16 cellular contexts compared by ENCODE assay signal in genomic region chr2:7450188-7451156, GRCh38.
A peak's percentile ranks its signal among the peaks of the same experiment; 100 is the strongest.
DNase-seq lines count a peak whose midpoint lies in the region; ATAC-seq and TF ChIP-seq lines count a peak whose summit lies in the region.
"Had no signal": no experiment of that assay in that cellular context is flagged by ENCODE, and none has a peak within 500 bp of the region (broad histone marks: within the 10 kb centered on the region; RNA-seq: fewer than 3 reads in every experiment).

No MANE protein-coding gene starts in this region.

- no peaks in the 10 kb centered on the region for H3K79me2 ChIP-seq in GM23338 (replicated peaks; ENCODE audit: insufficient read depth)
- H3K79me2 ChIP-seq: hepatocyte had no signal

- H3K4me3 Mint-ChIP-seq in GM23338: no peak overlapping the region
- peak overlapping the region; percentile 69 for H3K4me3 Mint-ChIP-seq in activated naive CD8-positive, alpha-beta T cell treated with anti-CD3 and anti-CD28 coated beads, Interleukin-2, amount 50 U/mL, for 24 hours
- no peak overlapping the region for H3K4me3 Mint-ChIP-seq in endodermal cell
- H3K4me3 Mint-ChIP-seq: neural progenitor cell; stimulated activated naive B cell treated with anti-CD40 and anti-IgM and Interleukin-4, amounts not matched to agents 10 μg/mL and 1 μg/mL and 100 μg/mL, for 72 hours had no signal

- peaks cover 13% of the 10 kb centered on the region for H3K4me1 ChIP-seq in GM23338 (ENCODE audit: insufficient read depth)
- no peaks in the 10 kb centered on the region for H3K4me1 ChIP-seq in endodermal cell (ENCODE audit: control insufficient read depth, insufficient read depth, low read length)
- H3K4me1 ChIP-seq: BE2C, neural progenitor cell, SJSA1 had no signal

- no peak overlapping the region for H3K9ac ChIP-seq in endodermal cell (ENCODE audit: extremely low read depth, low read length, poor library complexity, severe bottlenecking)
- H3K9ac ChIP-seq: neural progenitor cell had no signal

- H4K20me1 ChIP-seq in GM23338 (replicated peaks; ENCODE audit: insufficient read depth): no peaks in the 10 kb centered on the region

- TF ChIP-seq CTCF in GM23338 (conservative IDR thresholded peaks at IDR 0.05; ENCODE audit: low read depth in 2 of 2): no peak
- TF ChIP-seq CTCF in endodermal cell (conservative IDR thresholded peaks at IDR 0.05): no peak

- H3K36me3 Mint-ChIP-seq in GM23338 (ENCODE audit: low read depth) (no peaks in the 10 kb centered on the region), endodermal cell (ENCODE audit: low read depth) (no peaks in the 10 kb centered on the region)
- H3K36me3 Mint-ChIP-seq in activated naive CD8-positive, alpha-beta T cell treated with anti-CD3 and anti-CD28 coated beads, Interleukin-2, amount 50 U/mL, for 24 hours (ENCODE audit: low read depth): peaks cover 15% of the 10 kb centered on the region
- H3K36me3 Mint-ChIP-seq: neural progenitor cell; stimulated activated naive B cell treated with anti-CD40 and anti-IgM and Interleukin-4, amounts not matched to agents 10 μg/mL and 1 μg/mL and 100 μg/mL, for 72 hours had no signal

- no peak overlapping the region for H3K4me3 ChIP-seq in GM23338
- H3K4me3 ChIP-seq in endodermal cell (ENCODE audit: low read length): no peak overlapping the region
- H3K4me3 ChIP-seq: hepatocyte, neural progenitor cell, SJSA1 had no signal

- H3K27ac Mint-ChIP-seq in GM23338 (peak overlapping the region; percentile 27; the same call in 1 of the 2 replicates), endodermal cell (no peak overlapping the region)
- H3K27ac Mint-ChIP-seq in activated naive CD8-positive, alpha-beta T cell treated with anti-CD3 and anti-CD28 coated beads, Interleukin-2, amount 50 U/mL, for 24 hours: peak overlapping the region; percentile 98
- H3K27ac Mint-ChIP-seq: neural progenitor cell; stimulated activated naive B cell treated with anti-CD40 and anti-IgM and Interleukin-4, amounts not matched to agents 10 μg/mL and 1 μg/mL and 100 μg/mL, for 72 hours had no signal

- H3K27me3 Mint-ChIP-seq in GM23338 (ENCODE audit: insufficient read depth, low read depth, poor library complexity): peaks cover 5% of the 10 kb centered on the region
- H3K27me3 Mint-ChIP-seq in activated naive CD8-positive, alpha-beta T cell treated with anti-CD3 and anti-CD28 coated beads, Interleukin-2, amount 50 U/mL, for 24 hours: no peaks in the 10 kb centered on the region
- no peaks in the 10 kb centered on the region for H3K27me3 Mint-ChIP-seq in endodermal cell (ENCODE audit: insufficient read depth)
- H3K27me3 Mint-ChIP-seq: stimulated activated naive B cell treated with anti-CD40 and anti-IgM and Interleukin-4, amounts not matched to agents 10 μg/mL and 1 μg/mL and 100 μg/mL, for 72 hours had no signal

- no peak overlapping the region for H3K4me2 ChIP-seq in GM23338
- H3K4me2 ChIP-seq: hepatocyte, neural progenitor cell had no signal

- H3K9me3 ChIP-seq in endodermal cell (ENCODE audit: control insufficient read depth, low read length): no peaks in the 10 kb centered on the region
- H3K9me3 ChIP-seq: BE2C, SJSA1 had no signal

- no peak overlapping the region for H3K27ac ChIP-seq in GM23338 (ENCODE audit: low read depth)
- H3K27ac ChIP-seq in endodermal cell (ENCODE audit: low read depth, low read length): no peak overlapping the region
- H3K27ac ChIP-seq: hepatocyte, neural progenitor cell, SJSA1 had no signal

- no peaks in the 10 kb centered on the region for H3F3A ChIP-seq in GM23338 (replicated peaks; ENCODE audit: low read depth)

- peaks cover 3% of the 10 kb centered on the region; the same call in 1 of the 2 replicates for H3K9me2 ChIP-seq in GM23338 (ENCODE audit: insufficient read depth)

- H2AFZ ChIP-seq in GM23338: no peak overlapping the region
- H2AFZ ChIP-seq: hepatocyte, neural progenitor cell had no signal

- H3K4me1 Mint-ChIP-seq in GM23338: peaks cover 33% of the 10 kb centered on the region
- H3K4me1 Mint-ChIP-seq in activated naive CD8-positive, alpha-beta T cell treated with anti-CD3 and anti-CD28 coated beads, Interleukin-2, amount 50 U/mL, for 24 hours: peaks cover 84% of the 10 kb centered on the region
- peaks cover 5% of the 10 kb centered on the region for H3K4me1 Mint-ChIP-seq in endodermal cell
- H3K4me1 Mint-ChIP-seq: stimulated activated naive B cell treated with anti-CD40 and anti-IgM and Interleukin-4, amounts not matched to agents 10 μg/mL and 1 μg/mL and 100 μg/mL, for 72 hours had no signal

- DNase-seq in GM23338 (ENCODE audit: low spot score): no peak
- peak; percentile 36 to 59 for DNase-seq in activated CD8-positive, alpha-beta memory T cell treated with anti-CD3 and anti-CD28 coated beads for 4 hours (ENCODE audit: low read depth in 2 of 2)
- peak; percentile 59 for DNase-seq in activated naive CD8-positive, alpha-beta T cell treated with anti-CD3 and anti-CD28 coated beads, Interleukin-2, amount 50 U/mL, for 24 hours
- peak; percentile 29 for DNase-seq in stimulated activated CD8-positive, alpha-beta memory T cell treated with anti-CD3 and anti-CD28 coated beads, Interleukin-12 subunit alpha, Interleukin-12 subunit beta, amount 100 ng/mL, for 1 hour (ENCODE audit: low read depth)
- DNase-seq in endodermal cell: no peak
- no peak for DNase-seq in EL
- DNase-seq in hepatic stellate cell (ENCODE audit: low spot score): no peak
- no peak for DNase-seq in NCI-H1105 (lab: John Stamatoyannopoulos, UW)
- DNase-seq: BE2C; Kasumi-1; NCI-H1930; NK-92 treated with Interleukin-12 subunit alpha and Interleukin-12 subunit beta, amount 100 ng/mL, for 24 hours; stimulated activated naive B cell treated with anti-CD40 and anti-IgM and Interleukin-4, amounts not matched to agents 10 μg/mL and 1 μg/mL and 100 μg/mL, for 72 hours had no signal

- no peaks in the 10 kb centered on the region; the same call in 1 of the 3 replicates for H3K9me3 Mint-ChIP-seq in GM23338
- peaks cover 10% of the 10 kb centered on the region for H3K9me3 Mint-ChIP-seq in activated naive CD8-positive, alpha-beta T cell treated with anti-CD3 and anti-CD28 coated beads, Interleukin-2, amount 50 U/mL, for 24 hours
- H3K9me3 Mint-ChIP-seq in endodermal cell: no peaks in the 10 kb centered on the region
- H3K9me3 Mint-ChIP-seq: neural progenitor cell; stimulated activated naive B cell treated with anti-CD40 and anti-IgM and Interleukin-4, amounts not matched to agents 10 μg/mL and 1 μg/mL and 100 μg/mL, for 72 hours had no signal

- H3K36me3 ChIP-seq in GM23338 (ENCODE audit: insufficient read depth): no peaks in the 10 kb centered on the region
- H3K36me3 ChIP-seq in endodermal cell (ENCODE audit: control insufficient read depth, insufficient read depth, low read length): no peaks in the 10 kb centered on the region
- H3K36me3 ChIP-seq: BE2C, neural progenitor cell, SJSA1 had no signal

- no peak for ATAC-seq in GM23338
- peak; percentile 74 for ATAC-seq in activated naive CD8-positive, alpha-beta T cell treated with anti-CD3 and anti-CD28 coated beads, Interleukin-2, amount 50 U/mL, for 24 hours
- ATAC-seq: stimulated activated naive B cell treated with anti-CD40 and anti-IgM and Interleukin-4, amounts not matched to agents 10 μg/mL and 1 μg/mL and 100 μg/mL, for 72 hours had no signal

- 86 to 89% methylated on average over 9 to 14 of the region's 15 CpGs for WGBS in endodermal cell (ENCODE audit: insufficient coverage in 1 of 2, insufficient read length in 1 of 2), 2 experiments

- H3K27me3 ChIP-seq in GM23338 (ENCODE audit: insufficient read depth): no peaks in the 10 kb centered on the region
- no peaks in the 10 kb centered on the region for H3K27me3 ChIP-seq in endodermal cell (ENCODE audit: control insufficient read depth, insufficient read depth, low read length, poor library complexity, severe bottlenecking)
- H3K27me3 ChIP-seq: BE2C, hepatocyte, neural progenitor cell, SJSA1 had no signal

TF ChIP-seq in GM23338, 12 proteins besides CTCF, POLR2A, EP300 and RAD21:
- TF ChIP-seq EZH2phosphoT487 (IDR thresholded peaks at IDR 0.05; ENCODE audit: unreplicated experiment) (no peak), STAT1 (IDR thresholded peaks at IDR 0.05; ENCODE audit: unreplicated experiment) (no peak)

Comparison
In these comparisons a context has a peak if more than half of its experiments do, and no peak if none do; other contexts are left out.
1. DNase-seq: peak in activated CD8-positive, alpha-beta memory T cell treated with anti-CD3 and anti-CD28 coated beads for 4 hours (2 of 2), activated naive CD8-positive, alpha-beta T cell treated with anti-CD3 and anti-CD28 coated beads, Interleukin-2, amount 50 U/mL, for 24 hours (single experiment) and stimulated activated CD8-positive, alpha-beta memory T cell treated with anti-CD3 and anti-CD28 coated beads, Interleukin-12 subunit alpha, Interleukin-12 subunit beta, amount 100 ng/mL, for 1 hour (single experiment); none in GM23338 (single experiment), endodermal cell (single experiment), EL (single experiment), hepatic stellate cell (single experiment) and NCI-H1105 (single experiment).